ENCODE assay signal across 8 cellular contexts in the genomic region with DNA sequence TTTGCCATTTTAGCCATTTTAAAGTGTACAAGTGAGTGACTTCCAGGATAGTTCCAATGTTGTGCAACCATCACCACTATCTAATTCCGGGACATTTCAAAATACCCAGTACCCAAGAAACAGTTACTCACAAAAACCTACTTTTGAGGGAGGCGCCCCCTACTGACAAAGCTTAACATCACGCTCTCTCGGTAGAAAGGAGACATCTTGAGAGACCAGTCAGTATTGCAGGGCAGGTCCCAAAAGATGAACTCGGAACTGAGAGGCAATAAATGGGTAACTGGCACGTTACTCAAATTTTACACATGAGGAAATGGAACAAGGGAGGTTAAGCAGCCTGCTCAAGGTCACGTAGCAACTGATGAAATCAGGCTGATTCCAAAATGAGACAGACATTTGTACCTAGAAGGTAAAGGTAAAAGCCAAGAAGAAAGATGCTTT. TPM values are rescaled to one million over a fixed set of nuclear protein-coding genes. Genes with fewer than 3 reads are reported as not detected.
DNase-seq lines count a peak whose midpoint lies in the region; ATAC-seq, FAIRE-seq and TF ChIP-seq lines count a peak whose summit lies in the region.

No MANE protein-coding gene starts in this region.

- H3K9me2 ChIP-seq in GM23248 (ENCODE audit: insufficient read depth) = no peaks in the 10 kb centered on the region

- no peaks in the 10 kb centered on the region for H3K27me3 Mint-ChIP-seq in activated CD4-positive, alpha-beta T cell treated with anti-CD3 and anti-CD28 coated beads for 36 hours
- H3K27me3 Mint-ChIP-seq in nephron (ENCODE audit: low read depth) = peaks cover 30% of the 10 kb centered on the region

- H3K4me3 ChIP-seq in GM23248 (no peak overlapping the region), H1 (ENCODE audit: extremely low read depth in 1 of 4, insufficient read depth in 2 of 4, low read depth in 3 of 4, low read length in 4 of 4) (no peak overlapping the region)

- H3K4me2 ChIP-seq in GM23248 (ENCODE audit: unreplicated experiment) (no peak overlapping the region), H1 (ENCODE audit: insufficient read depth in 1 of 2, low read depth in 2 of 2, low read length in 2 of 2) (no peak overlapping the region)

- no peak overlapping the region for H2BK12ac ChIP-seq in H1 (ENCODE audit: low read depth, low read length)

- no peak overlapping the region for H4K8ac ChIP-seq in H1 (ENCODE audit: extremely low read depth, insufficient read depth, low read length)

- no peak for TF ChIP-seq POLR2A in H1 (IDR thresholded peaks at IDR 0.05; ENCODE audit: control extremely low read depth in 1 of 2, low read depth in 2 of 2, low read length in 2 of 2)

- H4K20me1 ChIP-seq in GM23248 (ENCODE audit: insufficient read depth) (no peaks in the 10 kb centered on the region), H1 (replicated peaks in 1 of 2; ENCODE audit: control insufficient read depth in 1 of 2, insufficient read depth in 2 of 2, low read length in 2 of 2) (no peaks in the 10 kb centered on the region)

- H2AFZ ChIP-seq in GM23248 = 0 out of 2 replicates have a peak overlapping the region, but pooled peaks have one; percentile 17
- no peak overlapping the region for H2AFZ ChIP-seq in H1 (ENCODE audit: low read length)

- H3F3A ChIP-seq in GM23248 (ENCODE audit: insufficient read depth) = no peaks in the 10 kb centered on the region

- FAIRE-seq in H1 (lab: Jason Lieb, UNC) = no peak

- DNase-seq in GM04503 (ENCODE audit: low read depth) (peak; percentile 31), GM23248 (peak; percentile 80), M059J (ENCODE audit: low read depth) (peak; percentile 55), H1 (ENCODE audit: low read depth in 1 of 2, low spot score in 2 of 2) (peak in 1 of 2 experiments; percentile 83), ureter (ENCODE audit: low spot score) (peak; percentile 75)
- peak; percentile 86 for DNase-seq in activated CD4-positive, alpha-beta T cell treated with anti-CD3 and anti-CD28 coated beads for 36 hours

- H3K23me2 ChIP-seq in H1 (ENCODE audit: low read depth, low read length) = no peaks in the 10 kb centered on the region

- in situ Hi-C loops in GM23248 (cut with MboI) = loop anchor here (5.0 to 25.0 kb wide), 3 partner anchors 147 to 967 kb away; partner anchors contain the start of gene ARHGAP20

- H3K56ac ChIP-seq in H1 (replicated peaks; ENCODE audit: insufficient read length, low read depth, low read length) = no peak overlapping the region

- no peaks in the 10 kb centered on the region for H3K4me1 Mint-ChIP-seq in activated CD4-positive, alpha-beta T cell treated with anti-CD3 and anti-CD28 coated beads for 36 hours
- H3K4me1 Mint-ChIP-seq in nephron = peaks cover 38% of the 10 kb centered on the region

- no peak overlapping the region for H2BK20ac ChIP-seq in H1 (ENCODE audit: low read length)

- peak; percentile 88 for ATAC-seq in activated CD4-positive, alpha-beta T cell treated with anti-CD3 and anti-CD28 coated beads for 36 hours
- no peak for ATAC-seq in GM21723 (IDR thresholded peaks at IDR 0.05; ENCODE audit: unreplicated experiment)

- TF ChIP-seq EP300 in H1 (IDR thresholded peaks at IDR 0.05; ENCODE audit: borderline replicate concordance in 1 of 2, low read depth in 2 of 2, low read length in 2 of 2) = no peak

- H2BK5ac ChIP-seq in H1 (ENCODE audit: low read depth, low read length) = no peak overlapping the region

- H3K9me3 ChIP-seq in GM23248 (ENCODE audit: low read depth) (no peaks in the 10 kb centered on the region), H1 (ENCODE audit: insufficient read depth in 2 of 2, low read depth in 1 of 2, low read length in 1 of 2) (no peaks in the 10 kb centered on the region)

- no peak overlapping the region for H4K5ac ChIP-seq in H1 (ENCODE audit: insufficient read length, low read depth, low read length)

- H3K27me3 ChIP-seq in GM23248 (replicated peaks; ENCODE audit: insufficient read depth) (no peaks in the 10 kb centered on the region; the same call in 1 of the 2 replicates), H1 (replicated peaks in 1 of 4; ENCODE audit: control insufficient read depth in 3 of 4, extremely low read depth in 1 of 4, insufficient read depth in 3 of 4, low read length in 3 of 4) (no peaks in the 10 kb centered on the region)

- H2BK15ac ChIP-seq in H1 (ENCODE audit: low read length) = no peak overlapping the region

- H3K27ac ChIP-seq in GM23248 (no peak overlapping the region), H1 (ENCODE audit: low read depth, low read length) (no peak overlapping the region)

- CTCF ChIA-PET in activated CD4-positive, alpha-beta T cell treated with anti-CD3 and anti-CD28 coated beads for 36 hours (lab: Charles Lee) = interaction anchor here (0.6 to 17.2 kb wide), 28 partner anchors 9 to 1228 kb away, joined by 3 to 322 read pairs (median 6); partner anchors contain the start of gene PPP2R1B
- CTCF ChIA-PET in H1 (lab: Charles Lee; ENCODE audit: partially characterized antibody) = interaction anchor here (0.6 to 22.4 kb wide), 71 partner anchors 11 to 1346 kb away, joined by 3 to 484 read pairs (median 4); partner anchors contain the start of genes BTG4, POU2AF1 and POU2AF3

- no peaks in the 10 kb centered on the region for H3K79me1 ChIP-seq in H1 (ENCODE audit: low read depth, low read length)

- H3K9me3 Mint-ChIP-seq in activated CD4-positive, alpha-beta T cell treated with anti-CD3 and anti-CD28 coated beads for 36 hours (ENCODE audit: low read depth) = no peaks in the 10 kb centered on the region
- no peaks in the 10 kb centered on the region for H3K9me3 Mint-ChIP-seq in nephron

- TF ChIP-seq CTCF in H1 (IDR thresholded peaks at IDR 0.05; ENCODE audit: control extremely low read depth in 1 of 3, insufficient read depth in 1 of 3, low read depth in 1 of 3, low read length in 3 of 3) (peak; percentile 12 to 97 (median 85)), nephron (IDR thresholded peaks at IDR 0.05; ENCODE audit: unreplicated experiment in 3 of 3) (peak; percentile 43 to 58 (median 54))

- no peak overlapping the region for H3K4ac ChIP-seq in H1 (replicated peaks; ENCODE audit: insufficient read length, low read depth, low read length)

- intact Hi-C loops in activated CD4-positive, alpha-beta T cell treated with anti-CD3 and anti-CD28 coated beads for 36 hours (cut with DNase I, micrococcal nuclease) = loop anchor here (1.0 to 10.0 kb wide), 3 partner anchors 70 to 964 kb away; no protein-coding TSS in a partner anchor

- POLR2A ChIA-PET in activated CD4-positive, alpha-beta T cell treated with anti-CD3 and anti-CD28 coated beads for 36 hours (lab: Charles Lee) = no interaction called here
- POLR2A ChIA-PET in H1 (lab: Charles Lee; ENCODE audit: partially characterized antibody) = interaction anchor here (1.1 to 1.3 kb wide), 2 partner anchors 8 to 131 kb away, joined by 3 read pairs; partner anchors contain the start of gene POU2AF3

- H2BK120ac ChIP-seq in H1 (replicated peaks; ENCODE audit: low read depth, low read length) = no peak overlapping the region

- no peak overlapping the region for H3K27ac Mint-ChIP-seq in activated CD4-positive, alpha-beta T cell treated with anti-CD3 and anti-CD28 coated beads for 36 hours
- H3K27ac Mint-ChIP-seq in nephron = no peak overlapping the region

- H3K9ac ChIP-seq in GM23248 (no peak overlapping the region), H1 (replicated peaks in 1 of 4; ENCODE audit: extremely low read depth in 1 of 4, low read depth in 3 of 4, low read length in 3 of 4) (no peak overlapping the region)

- H3K36me3 ChIP-seq in GM23248 (ENCODE audit: low read depth) (no peaks in the 10 kb centered on the region), H1 (ENCODE audit: control insufficient read depth in 2 of 4, insufficient read depth in 4 of 4, low read length in 3 of 4) (no peaks in the 10 kb centered on the region)

- no peak overlapping the region for H3K23ac ChIP-seq in H1 (ENCODE audit: insufficient read length)

- H3K79me2 ChIP-seq in GM23248 (ENCODE audit: insufficient read depth) (no peaks in the 10 kb centered on the region), H1 (ENCODE audit: control insufficient read depth in 1 of 2, insufficient read depth in 2 of 2, low read length in 2 of 2) (no peaks in the 10 kb centered on the region)

- H3K14ac ChIP-seq in H1 (ENCODE audit: insufficient read length) = no peak overlapping the region

- H3K4me1 ChIP-seq in GM23248 (ENCODE audit: insufficient read depth) (no peaks in the 10 kb centered on the region), H1 (replicated peaks in 1 of 4; ENCODE audit: control insufficient read depth in 3 of 4, insufficient read depth in 4 of 4, low read length in 3 of 4) (peaks cover 0 to 3% (median 0%) of the 10 kb centered on the region in 4 experiments; a peak in 1 of 7 replicates)

- 15% methylated on average over 7 of the region's 7 CpGs for WGBS in GM23248 (ENCODE audit: low coverage in 1 of 2, low lambda C conversion rate in 2 of 2, missing lambda C conversion rate in 2 of 2), 2 experiments
- 50% methylated on average over 7 of the region's 7 CpGs; no CpG with 5 or more reads in 1 of the 2 experiments for WGBS in H1 (ENCODE audit: extremely low coverage in 1 of 2, insufficient coverage in 1 of 2, insufficient read length in 1 of 2, insufficient replicate concordance in 2 of 2, low coverage in 1 of 2, low lambda C conversion rate in 2 of 2, missing lambda C conversion rate in 1 of 2), 2 experiments

- no peaks in the 10 kb centered on the region for H3K36me3 Mint-ChIP-seq in activated CD4-positive, alpha-beta T cell treated with anti-CD3 and anti-CD28 coated beads for 36 hours (ENCODE audit: low read depth)
- no peaks in the 10 kb centered on the region for H3K36me3 Mint-ChIP-seq in nephron (ENCODE audit: low read depth)

- no peak overlapping the region for H2AK5ac ChIP-seq in H1 (ENCODE audit: low read depth, low read length)

- no peak overlapping the region for H3K4me3 Mint-ChIP-seq in activated CD4-positive, alpha-beta T cell treated with anti-CD3 and anti-CD28 coated beads for 36 hours
- no peak overlapping the region for H3K4me3 Mint-ChIP-seq in nephron

- no peak overlapping the region; the same call in 1 of the 2 replicates for H3K18ac ChIP-seq in H1 (ENCODE audit: extremely low read depth, low read length)

- peak; percentile 55 to 65 for TF ChIP-seq RAD21 in H1 (IDR thresholded peaks at IDR 0.05 in 1 of 2, conservative IDR thresholded peaks at IDR 0.05 in 1 of 2; ENCODE audit: low read depth in 2 of 2, low read length in 2 of 2)

- H4K91ac ChIP-seq in H1 (replicated peaks; ENCODE audit: insufficient read length, low read length) = no peak overlapping the region

RNA-seq across cellular contexts. Expression of gene POU2AF1, which starts 50.0 kb away (rescaled TPM):
- 0.11 TPM in 1 of 2 replicates, not detected in the other for total RNA-seq in GM23248 (2014; rRNA removed; shearing (Covaris generic))
- 0.09 and 0.16 TPM in 2 replicates for polyA plus RNA-seq in GM23248 (2016; fragmentation: Nextera tagmentation; extraction: Ambion mirVana)
- total RNA-seq in M059J (2014; rRNA removed; shearing (Covaris generic)) = not detected in 2 replicates
- 10 to 100 TPM in 1 of 2 experiments, 1 to 10 TPM in 1; 9.6 to 10.0 TPM for total RNA-seq in activated CD4-positive, alpha-beta T cell treated with anti-CD3 and anti-CD28 coated beads for 36 hours
- not detected in 2 replicates for total RNA-seq in H1 (2021; fragmentation: NEBNext Ultra II Directional; extraction: Animal tissue kit (Norgen Biotek cat#: 25700))
- polyA plus RNA-seq in H1 (2011; rRNA removed) = not detected in 2 replicates
- polyA plus RNA-seq in H1 (2011; cell fraction: cytosol; rRNA removed) = not detected
- polyA plus RNA-seq in H1 (2011; cell fraction: nucleus; rRNA removed) = not detected
- polyA plus RNA-seq in H1 (2012, experiment 1 of 2) = not detected in 4 replicates
- polyA plus RNA-seq in H1 (2012, experiment 2 of 2) = not detected
- not detected for polyA plus RNA-seq in H1 (2013, experiment 1 of 2)
- not detected for polyA plus RNA-seq in H1 (2013, experiment 2 of 2)
- polyA minus RNA-seq in H1 (2011; rRNA and poly(A)+ RNA removed) = not detected in 2 replicates
- not detected for polyA minus RNA-seq in H1 (2011; cell fraction: cytosol; rRNA and poly(A)+ RNA removed)
- polyA minus RNA-seq in H1 (2011; cell fraction: nucleus; rRNA and poly(A)+ RNA removed) = not detected
- 21.7 TPM for total RNA-seq in ureter
